9 cellular contexts compared by ENCODE assay signal in genomic region chr5:83038924-83039323, GRCh38.
"Had no signal": no experiment of that assay in that cellular context is flagged by ENCODE, and none has a peak within 500 bp of the region (broad histone marks: within the 10 kb centered on the region; RNA-seq: fewer than 3 reads in every experiment).

No MANE protein-coding gene starts in this region.

- H3K36me3 Mint-ChIP-seq: IgD-negative memory B cell had no signal

- H3K9me3 Mint-ChIP-seq: IgD-negative memory B cell had no signal

- H3K4me3 ChIP-seq: GM23248, HAP-1 had no signal

- H3K4me2 ChIP-seq: KMS-11 had no signal

- H3K27me3 Mint-ChIP-seq: IgD-negative memory B cell had no signal

- H3K4me1 Mint-ChIP-seq: IgD-negative memory B cell had no signal

- H3K36me3 ChIP-seq: HAP-1 had no signal

- H3K27ac Mint-ChIP-seq: IgD-negative memory B cell had no signal

- ATAC-seq: HCT116 had no signal

- FAIRE-seq: HTR-8/SVneo had no signal

- H3K4me1 ChIP-seq: HAP-1 had no signal

- H2AFZ ChIP-seq: GM23248 had no signal

- H3K9me3 ChIP-seq: HAP-1 had no signal

- H3K9ac ChIP-seq: GM23248, KMS-11 had no signal

- DNase-seq: GM23248, GOT3, H7, KBM-7 had no signal

- H3K27ac ChIP-seq: GM23248, KMS-11 had no signal

- H3K4me3 Mint-ChIP-seq: IgD-negative memory B cell had no signal
